Comparison of ENCODE assay signal across 8 cellular contexts in the genomic region with DNA sequence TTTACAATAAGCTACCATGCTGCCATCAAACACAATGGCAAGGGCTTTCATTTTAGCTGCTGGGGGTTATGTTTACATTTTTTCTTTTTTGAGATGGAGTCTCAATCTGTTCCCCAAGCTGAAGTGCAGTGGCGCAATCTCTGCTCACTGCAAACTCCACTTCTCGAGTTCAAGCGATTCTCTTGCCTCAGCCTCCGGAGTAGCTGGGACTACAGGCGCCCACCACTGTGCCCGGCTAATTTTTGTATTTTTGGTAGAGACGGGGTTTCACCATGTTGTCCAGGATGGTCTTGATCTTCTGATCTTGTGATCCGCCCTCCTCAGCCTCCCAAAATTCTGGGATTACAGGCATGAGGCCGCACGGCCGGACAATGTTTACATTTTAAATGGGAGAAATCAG. TPM values are rescaled to one million over a fixed set of nuclear protein-coding genes. Genes with fewer than 3 reads are reported as not detected.
A peak's percentile ranks its signal among the peaks of the same experiment; 100 is the strongest.
DNase-seq lines count a peak whose midpoint lies in the region; ATAC-seq and TF ChIP-seq lines count a peak whose summit lies in the region.
"Not testable (repeated sequence)": the region's sequence is repeated elsewhere in the genome, so short reads cannot be mapped to it uniquely, and the experiment has no call there.

No MANE protein-coding gene starts in this region.

- BruUV-seq in HCT116 (replicated peaks; lab: Mats Ljungman, UMichigan): not testable (repeated sequence)

- H3F3A ChIP-seq in smooth muscle cell (ENCODE audit: low read depth): not testable (repeated sequence)

- peaks cover 85% of the 10 kb centered on the region for H3K36me3 Mint-ChIP-seq in activated T-helper 17 cell treated with anti-CD3 and anti-CD28 coated beads, Interleukin-2, amount 50 U/mL, for 72 hours (ENCODE audit: low read depth)
- H3K36me3 Mint-ChIP-seq in naive thymus-derived CD4-positive, alpha-beta T cell: peaks cover 0 to 30% (median 17%) of the 10 kb centered on the region in 5 donors

- RAD21 ChIA-PET in HCT116 (lab: Charles Lee; ENCODE audit: low non-redundant PET in 1 of 2, low total read pairs in 2 of 2, uncharacterized antibody in 2 of 2, unreplicated experiment in 2 of 2): interaction anchor here in 1 of 2 experiments (0.6 kb wide), 1 partner anchor 150 kb away, joined by 3 read pairs; no protein-coding TSS in a partner anchor

- H3K4me2 ChIP-seq in HCT116 (ENCODE audit: low read length): peak overlapping the region; percentile 99
- H3K4me2 ChIP-seq in smooth muscle cell: peak overlapping the region; percentile 99

- H3K9me3 Mint-ChIP-seq in activated T-helper 17 cell treated with anti-CD3 and anti-CD28 coated beads, Interleukin-2, amount 50 U/mL, for 72 hours; naive thymus-derived CD4-positive, alpha-beta T cell: not testable (repeated sequence)

- not testable (repeated sequence) for H3K27me3 Mint-ChIP-seq in activated T-helper 17 cell treated with anti-CD3 and anti-CD28 coated beads, Interleukin-2, amount 50 U/mL, for 72 hours; naive thymus-derived CD4-positive, alpha-beta T cell

- not testable (repeated sequence) for H3K9me3 ChIP-seq in AG04450 (ENCODE audit: control insufficient read depth, insufficient read depth, low read length); HCT116 (ENCODE audit: control insufficient read depth in 1 of 2, insufficient read depth in 1 of 2, low read depth in 1 of 2, low read length in 2 of 2); colonic mucosa; left ventricle myocardium inferior (replicated peaks); naive thymus-derived CD4-positive, alpha-beta T cell (ENCODE audit: control insufficient read depth in 2 of 3, low read length in 3 of 3); smooth muscle cell (replicated peaks; ENCODE audit: low read depth)

- H3K79me2 ChIP-seq in HCT116 (ENCODE audit: insufficient read depth, low read length) (peaks cover 44% of the 10 kb centered on the region), smooth muscle cell (ENCODE audit: low read depth) (peaks cover 21% of the 10 kb centered on the region)

- not testable (repeated sequence) for H3K27ac ChIP-seq in AG04450 (ENCODE audit: low read depth, low read length); left ventricle myocardium inferior (replicated peaks); smooth muscle cell (ENCODE audit: low read depth)
- H3K27ac ChIP-seq in HCT116 (ENCODE audit: low read depth, low read length): peak overlapping the region; percentile 91
- H3K27ac ChIP-seq in RWPE1: peak overlapping the region; percentile 76
- H3K27ac ChIP-seq in colonic mucosa: peak overlapping the region; percentile 50
- peak overlapping the region; percentile 82 for H3K27ac ChIP-seq in naive thymus-derived CD4-positive, alpha-beta T cell (ENCODE audit: low read depth, low read length)

- intact Hi-C loops in HCT116 (cut with micrococcal nuclease): loop anchor here (5.0 kb wide), 1 partner anchor 152 kb away; no protein-coding TSS in a partner anchor
- intact Hi-C loops in colonic mucosa (cut with DNase I); left ventricle myocardium inferior (cut with micrococcal nuclease): not testable (repeated sequence)
- intact Hi-C loops in naive thymus-derived CD4-positive, alpha-beta T cell (cut with micrococcal nuclease): loop anchor here (5.0 kb wide), 3 partner anchors 142 to 303 kb away; a partner anchor contains a TSS

- H3K4me1 ChIP-seq in HCT116 (ENCODE audit: control insufficient read depth in 1 of 2, insufficient read depth in 2 of 2, low read length in 2 of 2) (peaks cover 12 to 28% of the 10 kb centered on the region in 2 experiments), colonic mucosa (peaks cover 18% of the 10 kb centered on the region), left ventricle myocardium inferior (peaks cover 43% of the 10 kb centered on the region)
- H3K4me1 ChIP-seq in naive thymus-derived CD4-positive, alpha-beta T cell (ENCODE audit: control insufficient read depth in 2 of 2, insufficient read depth in 2 of 2, low read length in 2 of 2): peaks cover 21% of the 10 kb centered on the region in 2 donors
- not testable (repeated sequence) for H3K4me1 ChIP-seq in smooth muscle cell (ENCODE audit: low read depth)

- not testable (repeated sequence) for H3K27me3 ChIP-seq in AG04450 (ENCODE audit: control insufficient read depth, insufficient read depth, low read length); HCT116 (ENCODE audit: insufficient read depth, low read length); colonic mucosa; left ventricle myocardium inferior (ENCODE audit: low read depth); naive thymus-derived CD4-positive, alpha-beta T cell (ENCODE audit: control insufficient read depth in 2 of 2, insufficient read depth in 2 of 2, low read length in 2 of 2); smooth muscle cell (ENCODE audit: low read depth)

- H3K4me1 Mint-ChIP-seq in activated T-helper 17 cell treated with anti-CD3 and anti-CD28 coated beads, Interleukin-2, amount 50 U/mL, for 72 hours: not testable (repeated sequence)
- peaks cover 10 to 51% (median 30%) of the 10 kb centered on the region in 7 donors for H3K4me1 Mint-ChIP-seq in naive thymus-derived CD4-positive, alpha-beta T cell

- not testable (repeated sequence) for DNase-seq in AG04450 (ENCODE audit: low read depth, low spot score); HCT116 (ENCODE audit: low read depth, low spot score); RWPE1 (ENCODE audit: low spot score); colonic mucosa; naive thymus-derived CD4-positive, alpha-beta T cell; smooth muscle cell (lab: John Stamatoyannopoulos, UW; ENCODE audit: unreplicated experiment)
- DNase-seq in left ventricle myocardium inferior: peak; percentile 2

- H4K20me1 ChIP-seq in HCT116 (ENCODE audit: insufficient read depth): not testable (repeated sequence)
- H4K20me1 ChIP-seq in smooth muscle cell (ENCODE audit: low read depth): peaks cover 16% of the 10 kb centered on the region

- not testable (repeated sequence) for TF ChIP-seq RAD21 in HCT116 (IDR thresholded peaks at IDR 0.05; ENCODE audit: low read depth)

- not testable (repeated sequence) for TF ChIP-seq CTCF in AG04450 (IDR thresholded peaks at IDR 0.05; ENCODE audit: low read depth, low read length); HCT116 (IDR thresholded peaks at IDR 0.05 in 2 of 3, conservative IDR thresholded peaks at IDR 0.05 in 1 of 3; ENCODE audit: borderline replicate concordance in 1 of 3, insufficient read depth in 1 of 3, low read depth in 2 of 3, low read length in 2 of 3); RWPE1 (conservative IDR thresholded peaks at IDR 0.05; ENCODE audit: low read depth); colonic mucosa (IDR thresholded peaks at IDR 0.05); left ventricle myocardium inferior (IDR thresholded peaks at IDR 0.05; ENCODE audit: borderline replicate concordance); smooth muscle cell (IDR thresholded peaks at IDR 0.05; ENCODE audit: borderline replicate concordance, insufficient read depth, poor library complexity, severe bottlenecking)

- H3K27ac Mint-ChIP-seq in activated T-helper 17 cell treated with anti-CD3 and anti-CD28 coated beads, Interleukin-2, amount 50 U/mL, for 72 hours: peak overlapping the region; percentile 89
- H3K27ac Mint-ChIP-seq in naive thymus-derived CD4-positive, alpha-beta T cell: peak overlapping the region in 7 of 9 donors; percentile 18 to 95 (median 94)

- H3K9ac ChIP-seq in HCT116 (ENCODE audit: low read length): peak overlapping the region; percentile 97
- peak overlapping the region in 1 of 2 donors; percentile 83 for H3K9ac ChIP-seq in colonic mucosa (ENCODE audit: low read depth in 2 of 2, low read length in 2 of 2)
- H3K9ac ChIP-seq in smooth muscle cell (ENCODE audit: low read depth): peak overlapping the region; percentile 79

- not testable (repeated sequence) for ATAC-seq in HCT116; activated T-helper 17 cell treated with anti-CD3 and anti-CD28 coated beads, Interleukin-2, amount 50 U/mL, for 72 hours (replicated peaks); naive thymus-derived CD4-positive, alpha-beta T cell

- CTCF ChIA-PET in AG04450 (lab: Charles Lee) (interaction anchor here (0.5 to 1.2 kb wide), 4 partner anchors 147 to 175 kb away, joined by 3 to 5 read pairs (median 3); no protein-coding TSS in a partner anchor), HCT116 (lab: Charles Lee) (interaction anchor here (1.4 to 1.7 kb wide), 2 partner anchors 96 to 149 kb away, joined by 4 to 5 read pairs; no protein-coding TSS in a partner anchor), RWPE1 (lab: Yijun Ruan, JAX) (interaction anchor here (0.6 to 1.9 kb wide), 3 partner anchors 60 to 149 kb away, joined by 3 to 11 read pairs (median 5); no protein-coding TSS in a partner anchor)
- CTCF ChIA-PET in naive thymus-derived CD4-positive, alpha-beta T cell (lab: Charles Lee): interaction anchor here (0.6 kb wide), 1 partner anchor 658 kb away, joined by 5 read pairs; no protein-coding TSS in a partner anchor

- H3K4me3 Mint-ChIP-seq in activated T-helper 17 cell treated with anti-CD3 and anti-CD28 coated beads, Interleukin-2, amount 50 U/mL, for 72 hours: peak overlapping the region; percentile 93
- peak overlapping the region; percentile 93 to 98 (median 96) for H3K4me3 Mint-ChIP-seq in naive thymus-derived CD4-positive, alpha-beta T cell

- H2AFZ ChIP-seq in HCT116 (ENCODE audit: low read depth, low read length, poor library complexity, severe bottlenecking); smooth muscle cell (ENCODE audit: low read depth): not testable (repeated sequence)

- POLR2A ChIA-PET in AG04450 (lab: Yijun Ruan, JAX): interaction anchor here (0.8 to 1.1 kb wide), 2 partner anchors 9 to 13 kb away, joined by 3 to 5 read pairs; a partner anchor contains a TSS
- POLR2A ChIA-PET in HCT116 (lab: Charles Lee): not testable (repeated sequence)
- POLR2A ChIA-PET in RWPE1 (lab: Yijun Ruan, JAX; ENCODE audit: low non-redundant PET): interaction anchor here (0.6 to 1.2 kb wide), 4 partner anchors 8 to 80 kb away, joined by 3 to 10 read pairs (median 4); a partner anchor contains a TSS
- POLR2A ChIA-PET in naive thymus-derived CD4-positive, alpha-beta T cell (lab: Charles Lee): interaction anchor here (0.7 to 1.8 kb wide), 6 partner anchors 13 to 1883 kb away, joined by 3 to 12 read pairs (median 4); a partner anchor contains a TSS

- peaks cover 39 to 46% of the 10 kb centered on the region in 2 experiments; a peak in 3 of 4 replicates for H3K36me3 ChIP-seq in HCT116 (ENCODE audit: control insufficient read depth in 1 of 2, insufficient read depth in 2 of 2, low read length in 2 of 2)
- H3K36me3 ChIP-seq in colonic mucosa: peaks cover 29% of the 10 kb centered on the region
- H3K36me3 ChIP-seq in left ventricle myocardium inferior: peaks cover 42% of the 10 kb centered on the region
- H3K36me3 ChIP-seq in naive thymus-derived CD4-positive, alpha-beta T cell (ENCODE audit: control insufficient read depth in 2 of 3, insufficient read depth in 3 of 3, low read length in 3 of 3): peaks cover 9 to 53% (median 10%) of the 10 kb centered on the region in 3 experiments
- not testable (repeated sequence) for H3K36me3 ChIP-seq in smooth muscle cell (ENCODE audit: low read depth)

- 64% methylated on average over 11 of the region's 11 CpGs for WGBS in smooth muscle cell (ENCODE audit: low lambda C conversion rate)

- H3K9me2 ChIP-seq in HCT116 (ENCODE audit: insufficient read depth): not testable (repeated sequence)

- not testable (repeated sequence) for TF ChIP-seq POLR2A in HCT116 (IDR thresholded peaks at IDR 0.05; ENCODE audit: borderline replicate concordance, extremely low read depth, insufficient read depth, insufficient read length)

- H3K4me3 ChIP-seq in AG04450 (ENCODE audit: low read depth, low read length): peak overlapping the region; percentile 98
- H3K4me3 ChIP-seq in HCT116 (replicated peaks in 1 of 2; ENCODE audit: low read depth in 1 of 2, low read length in 2 of 2): peak overlapping the region; percentile 91 to 99
- H3K4me3 ChIP-seq in colonic mucosa: peak overlapping the region; percentile 96
- H3K4me3 ChIP-seq in left ventricle myocardium inferior: peak overlapping the region; percentile 97
- H3K4me3 ChIP-seq in naive thymus-derived CD4-positive, alpha-beta T cell (ENCODE audit: low read length): peak overlapping the region; percentile 92
- peak overlapping the region; percentile 98 for H3K4me3 ChIP-seq in smooth muscle cell

RNA-seq across cellular contexts. Expression of a gene that starts 1.1 kb away (rescaled TPM):
- 6.2 and 8.5 TPM in 2 replicates for polyA plus RNA-seq in AG04450 (2011; rRNA removed)
- polyA minus RNA-seq in AG04450 (2011; rRNA and poly(A)+ RNA removed): 2.8 and 3.2 TPM in 2 replicates
- 30.1 TPM for total RNA-seq in HCT116 (2021; ENCODE audit: unreplicated experiment)
- polyA plus RNA-seq in HCT116 (2012): 18.8 and 19.3 TPM in 2 replicates
- total RNA-seq in activated T-helper 17 cell treated with anti-CD3 and anti-CD28 coated beads, Interleukin-2, amount 50 U/mL, for 72 hours: 10 to 100 TPM; 17.4 to 26.3 TPM
- total RNA-seq in colonic mucosa: 10 to 100 TPM; 16.0 to 41.2 TPM
- 11.6 TPM for total RNA-seq in left ventricle myocardium inferior
- 10 to 100 TPM; 15.4 to 33.5 (median 23.4) TPM for total RNA-seq in naive thymus-derived CD4-positive, alpha-beta T cell
- polyA plus RNA-seq in naive thymus-derived CD4-positive, alpha-beta T cell: 10 to 100 TPM in 1 of 2 donors, 1 to 10 TPM in 1; 9.8 to 18.7 TPM
- 8.1 and 11.7 TPM in 2 replicates for total RNA-seq in smooth muscle cell
- 16.5 and 17.8 TPM in 2 replicates for polyA plus RNA-seq in smooth muscle cell

RNA-seq across cellular contexts. Expression of a gene that starts 13.0 kb away (rescaled TPM):
- polyA plus RNA-seq in AG04450 (2011; rRNA removed) (14.1 and 20.2 TPM in 2 replicates), smooth muscle cell (15.8 and 17.9 TPM in 2 replicates)
- polyA minus RNA-seq in AG04450 (2011; rRNA and poly(A)+ RNA removed): 19.8 and 35.1 TPM in 2 replicates
- total RNA-seq in HCT116 (2021; ENCODE audit: unreplicated experiment) (18.6 TPM), colonic mucosa (10 to 100 TPM; 16.5 to 21.3 TPM), left ventricle myocardium inferior (18.4 TPM), smooth muscle cell (8.3 and 9.0 TPM in 2 replicates)
- polyA plus RNA-seq in HCT116 (2012): 12.2 and 16.5 TPM in 2 replicates
- total RNA-seq in activated T-helper 17 cell treated with anti-CD3 and anti-CD28 coated beads, Interleukin-2, amount 50 U/mL, for 72 hours: 10 to 100 TPM; 21.3 to 29.9 TPM
- 10 to 100 TPM; 26.5 to 44.6 (median 32.8) TPM for total RNA-seq in naive thymus-derived CD4-positive, alpha-beta T cell
- polyA plus RNA-seq in naive thymus-derived CD4-positive, alpha-beta T cell: 10 to 100 TPM; 13.5 to 20.2 TPM

RNA-seq across cellular contexts. Expression of a gene that starts 13.1 kb away (rescaled TPM):
- 2,708 and 3,305 TPM in 2 replicates for polyA plus RNA-seq in AG04450 (2011; rRNA removed)
- 2,484 and 2,793 TPM in 2 replicates for polyA minus RNA-seq in AG04450 (2011; rRNA and poly(A)+ RNA removed)
- total RNA-seq in HCT116 (2021; ENCODE audit: unreplicated experiment): 2,837 TPM
- polyA plus RNA-seq in HCT116 (2012): 3,464 and 3,677 TPM in 2 replicates
- total RNA-seq in activated T-helper 17 cell treated with anti-CD3 and anti-CD28 coated beads, Interleukin-2, amount 50 U/mL, for 72 hours: 1,000 to 10,000 TPM; 3,005 to 3,350 TPM
- total RNA-seq in colonic mucosa: 1,000 to 10,000 TPM; 1,628 to 2,136 TPM
- 859 TPM for total RNA-seq in left ventricle myocardium inferior
- total RNA-seq in naive thymus-derived CD4-positive, alpha-beta T cell: 1,000 to 10,000 TPM; 2,002 to 2,815 (median 2,428) TPM
- polyA plus RNA-seq in naive thymus-derived CD4-positive, alpha-beta T cell: 1,000 to 10,000 TPM; 1,347 to 1,421 TPM
- 1,134 and 1,254 TPM in 2 replicates for total RNA-seq in smooth muscle cell
- 372 and 413 TPM in 2 replicates for polyA plus RNA-seq in smooth muscle cell

RNA-seq across cellular contexts. Expression of a gene that starts 21.4 kb away (rescaled TPM):
- polyA plus RNA-seq in AG04450 (2011; rRNA removed) (28.2 and 29.9 TPM in 2 replicates), smooth muscle cell (57.7 and 60.7 TPM in 2 replicates)
- 12.1 and 12.2 TPM in 2 replicates for polyA minus RNA-seq in AG04450 (2011; rRNA and poly(A)+ RNA removed)
- total RNA-seq in HCT116 (2021; ENCODE audit: unreplicated experiment) (71.7 TPM), colonic mucosa (10 to 100 TPM; 63.3 to 66.7 TPM), left ventricle myocardium inferior (60.7 TPM), smooth muscle cell (23.8 and 33.5 TPM in 2 replicates)
- polyA plus RNA-seq in HCT116 (2012): 66.9 and 70.3 TPM in 2 replicates
- total RNA-seq in activated T-helper 17 cell treated with anti-CD3 and anti-CD28 coated beads, Interleukin-2, amount 50 U/mL, for 72 hours: 10 to 100 TPM; 13.9 to 25.4 TPM
- 10 to 100 TPM; 40.5 to 53.5 (median 47.9) TPM for total RNA-seq in naive thymus-derived CD4-positive, alpha-beta T cell
- polyA plus RNA-seq in naive thymus-derived CD4-positive, alpha-beta T cell: 100 to 1,000 TPM in 1 of 2 donors, 10 to 100 TPM in 1; 96.1 to 128 TPM

RNA-seq across cellular contexts. Expression of a gene that starts 21.5 kb away (rescaled TPM):
- polyA plus RNA-seq in AG04450 (2011; rRNA removed) (9.9 and 11.4 TPM in 2 replicates), smooth muscle cell (21.4 and 28.9 TPM in 2 replicates)
- 4.9 and 5.6 TPM in 2 replicates for polyA minus RNA-seq in AG04450 (2011; rRNA and poly(A)+ RNA removed)
- total RNA-seq in HCT116 (2021; ENCODE audit: unreplicated experiment) (27.8 TPM), colonic mucosa (10 to 100 TPM in 1 of 2 donors, 1 to 10 TPM in 1; 9.4 to 18.7 TPM), left ventricle myocardium inferior (17.4 TPM), smooth muscle cell (2.8 and 11.4 TPM in 2 replicates)
- polyA plus RNA-seq in HCT116 (2012): 32.2 and 37.2 TPM in 2 replicates
- 10 to 100 TPM in 1 of 2 donors, 1 to 10 TPM in 1; 7.0 to 17.3 TPM for total RNA-seq in activated T-helper 17 cell treated with anti-CD3 and anti-CD28 coated beads, Interleukin-2, amount 50 U/mL, for 72 hours
- 10 to 100 TPM; 15.0 to 23.5 (median 15.6) TPM for total RNA-seq in naive thymus-derived CD4-positive, alpha-beta T cell
- 10 to 100 TPM; 28.1 to 44.5 TPM for polyA plus RNA-seq in naive thymus-derived CD4-positive, alpha-beta T cell
